ENCODE assay signal across 6 cellular contexts in genomic region chr17:8189041-8189710, GRCh38. TPM values are rescaled to one million over a fixed set of nuclear protein-coding genes. Genes with fewer than 3 reads are reported as not detected.
DNase-seq lines count a peak whose midpoint lies in the region; ATAC-seq and TF ChIP-seq lines count a peak whose summit lies in the region.

No MANE protein-coding gene starts in this region.

- no peak overlapping the region for H2BK5ac ChIP-seq in mesendoderm (ENCODE audit: low read length)

- TF ChIP-seq POLR2A in HCT116 (IDR thresholded peaks at IDR 0.05; ENCODE audit: borderline replicate concordance, extremely low read depth, insufficient read depth, insufficient read length): no peak

- H3K36me3 ChIP-seq in HCT116 (ENCODE audit: control insufficient read depth in 1 of 2, insufficient read depth in 2 of 2, low read length in 2 of 2) (no peaks in the 10 kb centered on the region), mesendoderm (ENCODE audit: control insufficient read depth, insufficient read depth, low read length) (no peaks in the 10 kb centered on the region)

- H3K9ac ChIP-seq in HCT116 (ENCODE audit: low read length): peak overlapping the region; percentile 87
- peak overlapping the region; percentile 87 for H3K9ac ChIP-seq in mesendoderm (ENCODE audit: low read length)

- H3K4me1 ChIP-seq in HCT116 (ENCODE audit: control insufficient read depth in 1 of 2, insufficient read depth in 2 of 2, low read length in 2 of 2): peaks cover 32 to 67% of the 10 kb centered on the region in 2 experiments
- H3K4me1 ChIP-seq in mesendoderm (ENCODE audit: control insufficient read depth, low read depth, low read length): peaks cover 12% of the 10 kb centered on the region

- H3K27ac Mint-ChIP-seq in activated naive CD4-positive, alpha-beta T cell treated with anti-CD3 and anti-CD28 coated beads, Interleukin-2, amount 50 U/mL, for 72 hours: no peak overlapping the region

- no peak for TF ChIP-seq RAD21 in HCT116 (IDR thresholded peaks at IDR 0.05; ENCODE audit: low read depth)

- POLR2A ChIA-PET in HCT116 (lab: Charles Lee): interaction anchor here (1.4 to 6.9 kb wide), 7 partner anchors 8 to 59 kb away, joined by 4 to 63 read pairs (median 21); partner anchors contain the start of genes AURKB, CTC1 and PFAS

- RAD21 ChIA-PET in HCT116 (lab: Charles Lee; ENCODE audit: low non-redundant PET in 1 of 2, low total read pairs in 2 of 2, uncharacterized antibody in 2 of 2, unreplicated experiment in 2 of 2): interaction anchor here in 1 of 2 experiments (0.6 kb wide), 1 partner anchor 30 kb away, joined by 9 read pairs; no protein-coding TSS in a partner anchor

- H4K20me1 ChIP-seq in HCT116 (ENCODE audit: insufficient read depth): no peaks in the 10 kb centered on the region

- H3K9me2 ChIP-seq in HCT116 (ENCODE audit: insufficient read depth): no peaks in the 10 kb centered on the region

- no peaks in the 10 kb centered on the region for H3K27me3 ChIP-seq in HCT116 (ENCODE audit: insufficient read depth, low read length)
- H3K27me3 ChIP-seq in mesendoderm (ENCODE audit: insufficient read depth, low read length, poor library complexity): no peaks in the 10 kb centered on the region

- H3K9me3 Mint-ChIP-seq in activated naive CD4-positive, alpha-beta T cell treated with anti-CD3 and anti-CD28 coated beads, Interleukin-2, amount 50 U/mL, for 72 hours: no peaks in the 10 kb centered on the region

- no peak overlapping the region for H4K5ac ChIP-seq in mesendoderm (ENCODE audit: low read length)

- H3K56ac ChIP-seq in mesendoderm (ENCODE audit: low read length): peak overlapping the region; percentile 92

- no peak overlapping the region for H2AK5ac ChIP-seq in mesendoderm (ENCODE audit: low read length)

- no peaks in the 10 kb centered on the region for H3K9me3 ChIP-seq in HCT116 (ENCODE audit: control insufficient read depth in 1 of 2, insufficient read depth in 1 of 2, low read depth in 1 of 2, low read length in 2 of 2)

- H3K4me3 ChIP-seq in HCT116 (replicated peaks in 1 of 2; ENCODE audit: low read depth in 1 of 2, low read length in 2 of 2) (peak overlapping the region; percentile 75 to 83), mesendoderm (ENCODE audit: low read length) (peak overlapping the region; percentile 74)

- CTCF ChIA-PET in HCT116 (lab: Charles Lee): interaction anchor here (1.2 to 1.9 kb wide), 3 partner anchors 23 to 112 kb away, joined by 4 to 6 read pairs (median 4); no protein-coding TSS in a partner anchor

- H2BK15ac ChIP-seq in mesendoderm (replicated peaks; ENCODE audit: low read depth): no peak overlapping the region

- H3K36me3 Mint-ChIP-seq in activated naive CD4-positive, alpha-beta T cell treated with anti-CD3 and anti-CD28 coated beads, Interleukin-2, amount 50 U/mL, for 72 hours: peaks cover 0 to 5% of the 10 kb centered on the region in 2 donors

- peak overlapping the region; percentile 76 for H3K23ac ChIP-seq in mesendoderm (ENCODE audit: low read length)

- no CpG with 5 or more reads among the region's 67 CpGs for WGBS in mesendoderm (ENCODE audit: extremely low coverage, insufficient coverage, low lambda C conversion rate)

- peaks cover 4% of the 10 kb centered on the region for H3K79me1 ChIP-seq in mesendoderm (ENCODE audit: low read length)

- no TSS peak for BruUV-seq in HCT116 (replicated peaks; lab: Mats Ljungman, UMichigan)

- no peak for TF ChIP-seq CTCF in HCT116 (IDR thresholded peaks at IDR 0.05 in 2 of 3, conservative IDR thresholded peaks at IDR 0.05 in 1 of 3; ENCODE audit: borderline replicate concordance in 1 of 3, insufficient read depth in 1 of 3, low read depth in 2 of 3, low read length in 2 of 3)

- ATAC-seq in HCT116: no peak
- ATAC-seq in activated naive CD4-positive, alpha-beta T cell treated with anti-CD3 and anti-CD28 coated beads, Interleukin-2, amount 50 U/mL, for 72 hours: no peak

- H3K18ac ChIP-seq in mesendoderm (ENCODE audit: low read length): no peak overlapping the region

- no peak overlapping the region for H4K8ac ChIP-seq in mesendoderm (ENCODE audit: low read depth, low read length)

- H3K27ac ChIP-seq in HCT116 (ENCODE audit: low read depth, low read length) (peak overlapping the region; percentile 89), mesendoderm (ENCODE audit: low read depth, low read length) (no peak overlapping the region)

- no peak overlapping the region for H2BK120ac ChIP-seq in mesendoderm (ENCODE audit: low read depth, low read length)

- H3K4ac ChIP-seq in mesendoderm (ENCODE audit: low read depth, low read length): no peak overlapping the region

- H3K4me2 ChIP-seq in HCT116 (ENCODE audit: low read length): peak overlapping the region; percentile 94
- H3K4me2 ChIP-seq in mesendoderm (ENCODE audit: low read length): peak overlapping the region; percentile 96

- peaks cover 14% of the 10 kb centered on the region; the same call in 1 of the 2 replicates for H3K79me2 ChIP-seq in HCT116 (ENCODE audit: insufficient read depth, low read length)
- H3K79me2 ChIP-seq in mesendoderm (ENCODE audit: control insufficient read depth, insufficient read depth, low read length): no peaks in the 10 kb centered on the region

- no peak overlapping the region for H2AFZ ChIP-seq in HCT116 (ENCODE audit: low read depth, low read length, poor library complexity, severe bottlenecking)

- intact Hi-C loops in HCT116 (cut with micrococcal nuclease): loop anchor here (5.0 kb wide), 1 partner anchor 52 kb away; no protein-coding TSS in a partner anchor

- DNase-seq in HCT116 (ENCODE audit: low read depth, low spot score): no peak
- DNase-seq in activated naive CD4-positive, alpha-beta T cell treated with anti-CD3 and anti-CD28 coated beads, Interleukin-2, amount 50 U/mL, for 72 hours (ENCODE audit: low spot score in 2 of 2): peak; percentile 26 to 72
- no peak for DNase-seq in mesendoderm
- no peak for DNase-seq in NCI-H1930 (lab: John Stamatoyannopoulos, UW)
- no peak for DNase-seq in foreskin melanocyte
- DNase-seq in OCI-M1 (lab: John Stamatoyannopoulos, UW): no peak

TF ChIP-seq in HCT116, 20 proteins besides CTCF, POLR2A, EP300 and RAD21:
- TF ChIP-seq SP1 (IDR thresholded peaks at IDR 0.05; ENCODE audit: low read depth): no peak
- peak; percentile 57; the same call in 1 of the 2 replicates for TF ChIP-seq EGR1 (IDR thresholded peaks at IDR 0.05; ENCODE audit: low read depth)
- no peak for TF ChIP-seq EZH2phosphoT487 (IDR thresholded peaks at IDR 0.05; ENCODE audit: borderline replicate concordance)

RNA-seq across cellular contexts. Expression of gene BORCS6, which starts 0.8 kb away (rescaled TPM):
- 6.4 TPM for total RNA-seq in HCT116 (2021; ENCODE audit: unreplicated experiment)
- polyA plus RNA-seq in HCT116 (2012): 4.7 and 5.4 TPM in 2 replicates
- 1 to 10 TPM; 5.4 to 7.2 TPM for total RNA-seq in activated naive CD4-positive, alpha-beta T cell treated with anti-CD3 and anti-CD28 coated beads, Interleukin-2, amount 50 U/mL, for 72 hours
- polyA plus RNA-seq in mesendoderm (2013, experiment 1 of 2): 1.9 TPM
- 1.8 TPM for polyA plus RNA-seq in mesendoderm (2013, experiment 2 of 2)

RNA-seq across cellular contexts. Expression of gene TMEM107, which starts 13.0 kb away (rescaled TPM):
- total RNA-seq in HCT116 (2021; ENCODE audit: unreplicated experiment): 30.1 TPM
- polyA plus RNA-seq in HCT116 (2012): 30.8 and 40.9 TPM in 2 replicates
- 10 to 100 TPM; 32.7 to 48.9 TPM for total RNA-seq in activated naive CD4-positive, alpha-beta T cell treated with anti-CD3 and anti-CD28 coated beads, Interleukin-2, amount 50 U/mL, for 72 hours
- polyA plus RNA-seq in mesendoderm (2013, experiment 1 of 2): 3.7 TPM
- polyA plus RNA-seq in mesendoderm (2013, experiment 2 of 2): 3.5 TPM

RNA-seq across cellular contexts. Expression of gene AURKB, which starts 21.2 kb away (rescaled TPM):
- total RNA-seq in HCT116 (2021; ENCODE audit: unreplicated experiment): 141 TPM
- polyA plus RNA-seq in HCT116 (2012): 216 and 232 TPM in 2 replicates
- total RNA-seq in activated naive CD4-positive, alpha-beta T cell treated with anti-CD3 and anti-CD28 coated beads, Interleukin-2, amount 50 U/mL, for 72 hours: 100 to 1,000 TPM; 169 to 319 TPM
- polyA plus RNA-seq in mesendoderm (2013, experiment 1 of 2): 193 TPM
- 193 TPM for polyA plus RNA-seq in mesendoderm (2013, experiment 2 of 2)

RNA-seq across cellular contexts. Expression of gene VAMP2, which starts 26.4 kb away (rescaled TPM):
- 35.9 TPM for total RNA-seq in HCT116 (2021; ENCODE audit: unreplicated experiment)
- polyA plus RNA-seq in HCT116 (2012): 44.1 and 53.0 TPM in 2 replicates
- 10 to 100 TPM; 43.6 to 85.6 TPM for total RNA-seq in activated naive CD4-positive, alpha-beta T cell treated with anti-CD3 and anti-CD28 coated beads, Interleukin-2, amount 50 U/mL, for 72 hours
- 14.1 TPM for polyA plus RNA-seq in mesendoderm (2013, experiment 1 of 2)
- 14.0 TPM for polyA plus RNA-seq in mesendoderm (2013, experiment 2 of 2)

RNA-seq across cellular contexts. Expression of gene PER1, which starts 37.0 kb away (rescaled TPM):
- 87.6 TPM for total RNA-seq in HCT116 (2021; ENCODE audit: unreplicated experiment)
- polyA plus RNA-seq in HCT116 (2012): 102 and 166 TPM in 2 replicates
- 100 to 1,000 TPM in 1 of 2 donors, 10 to 100 TPM in 1; 80.9 to 294 TPM for total RNA-seq in activated naive CD4-positive, alpha-beta T cell treated with anti-CD3 and anti-CD28 coated beads, Interleukin-2, amount 50 U/mL, for 72 hours
- 10.0 TPM for polyA plus RNA-seq in mesendoderm (2013, experiment 1 of 2)
- 10.0 TPM for polyA plus RNA-seq in mesendoderm (2013, experiment 2 of 2)

Comparison
In these comparisons a context has a peak if more than half of its experiments do, and no peak if none do; other contexts are left out.
1. DNase-seq: peak in activated naive CD4-positive, alpha-beta T cell treated with anti-CD3 and anti-CD28 coated beads, Interleukin-2, amount 50 U/mL, for 72 hours (2 of 2); none in HCT116 (single experiment), mesendoderm (single experiment), NCI-H1930 (0 of 2), foreskin melanocyte (single experiment) and OCI-M1 (single experiment).